Comparison of ENCODE assay signal across 1 cellular context in the genomic region with DNA sequence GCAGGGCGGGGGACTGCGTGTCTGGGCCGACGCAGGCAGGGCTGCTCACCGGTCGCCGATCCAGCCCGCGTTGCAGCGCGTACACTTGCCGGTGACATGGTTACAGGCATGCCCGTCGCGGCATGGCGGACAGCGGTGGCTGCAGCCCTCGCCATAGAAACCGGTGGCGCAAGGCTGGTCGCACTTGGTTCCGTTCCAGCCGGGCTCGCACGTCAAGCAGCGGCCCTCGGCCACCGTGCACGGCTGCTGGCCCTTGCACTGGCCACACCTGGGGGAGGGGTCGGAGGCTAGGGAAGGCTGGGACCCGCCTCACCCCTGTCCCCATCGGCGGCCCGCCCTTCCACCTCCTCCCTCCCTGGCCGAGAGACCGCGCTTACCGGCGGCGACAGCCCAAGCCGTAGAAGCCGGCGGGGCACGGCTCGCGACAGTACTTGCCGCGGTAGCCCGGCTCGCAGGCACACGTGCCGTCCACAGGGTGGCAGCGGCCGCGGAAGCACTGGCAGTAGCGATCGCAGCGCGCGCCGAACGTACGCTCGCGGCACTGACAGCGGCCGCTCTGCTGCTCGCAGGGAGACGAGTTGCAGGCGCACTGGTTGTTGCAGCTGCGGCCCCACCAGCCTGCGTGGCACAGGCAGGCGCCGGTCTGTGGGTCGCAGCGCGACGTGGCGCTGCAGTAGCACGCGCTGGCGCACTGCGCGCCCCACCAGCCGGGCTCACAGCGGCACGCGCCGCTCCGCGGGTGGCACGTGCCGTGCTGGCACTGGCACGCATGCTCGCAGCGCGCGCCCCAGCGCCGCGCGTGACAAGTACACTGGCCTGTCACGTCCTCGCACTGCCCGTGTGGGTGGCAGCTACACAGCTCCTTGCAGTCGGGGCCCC.
A peak's percentile ranks its signal among the peaks of the same experiment; 100 is the strongest.
TF ChIP-seq lines count a peak whose summit lies in the region.

No MANE protein-coding gene starts in this region.

TF ChIP-seq in HCT116, 20 proteins besides CTCF, POLR2A, EP300 and RAD21 (continued from another document):
- TF ChIP-seq, protein P1, sequence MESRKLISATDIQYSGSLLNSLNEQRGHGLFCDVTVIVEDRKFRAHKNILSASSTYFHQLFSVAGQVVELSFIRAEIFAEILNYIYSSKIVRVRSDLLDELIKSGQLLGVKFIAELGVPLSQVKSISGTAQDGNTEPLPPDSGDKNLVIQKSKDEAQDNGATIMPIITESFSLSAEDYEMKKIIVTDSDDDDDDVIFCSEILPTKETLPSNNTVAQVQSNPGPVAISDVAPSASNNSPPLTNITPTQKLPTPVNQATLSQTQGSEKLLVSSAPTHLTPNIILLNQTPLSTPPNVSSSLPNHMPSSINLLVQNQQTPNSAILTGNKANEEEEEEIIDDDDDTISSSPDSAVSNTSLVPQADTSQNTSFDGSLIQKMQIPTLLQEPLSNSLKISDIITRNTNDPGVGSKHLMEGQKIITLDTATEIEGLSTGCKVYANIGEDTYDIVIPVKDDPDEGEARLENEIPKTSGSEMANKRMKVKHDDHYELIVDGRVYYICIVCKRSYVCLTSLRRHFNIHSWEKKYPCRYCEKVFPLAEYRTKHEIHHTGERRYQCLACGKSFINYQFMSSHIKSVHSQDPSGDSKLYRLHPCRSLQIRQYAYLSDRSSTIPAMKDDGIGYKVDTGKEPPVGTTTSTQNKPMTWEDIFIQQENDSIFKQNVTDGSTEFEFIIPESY (IDR thresholded peaks at IDR 0.05; ENCODE audit: extremely low read depth, insufficient replicate concordance, low read length), result no peak
- TF ChIP-seq TCF7L2 (IDR thresholded peaks at IDR 0.05; ENCODE audit: borderline replicate concordance, extremely low read depth, insufficient read depth, insufficient read length), result peak; percentile 19
- no peak for TF ChIP-seq CBX3 (IDR thresholded peaks at IDR 0.05; ENCODE audit: low read depth)
- TF ChIP-seq EZH2 (IDR thresholded peaks at IDR 0.05), result no peak
- TF ChIP-seq EGR1 (IDR thresholded peaks at IDR 0.05; ENCODE audit: low read depth), result no peak
- no peak for TF ChIP-seq POLR2AphosphoS5 (IDR thresholded peaks at IDR 0.05; ENCODE audit: low read depth, low read length)
- TF ChIP-seq SIN3A (IDR thresholded peaks at IDR 0.05; ENCODE audit: low read depth), result peak; percentile 51
- TF ChIP-seq SP1 (IDR thresholded peaks at IDR 0.05; ENCODE audit: low read depth), result no peak
- TF ChIP-seq ZNF274 (IDR thresholded peaks at IDR 0.05; ENCODE audit: low read depth, low read length), result no peak
- TF ChIP-seq, protein P2, sequence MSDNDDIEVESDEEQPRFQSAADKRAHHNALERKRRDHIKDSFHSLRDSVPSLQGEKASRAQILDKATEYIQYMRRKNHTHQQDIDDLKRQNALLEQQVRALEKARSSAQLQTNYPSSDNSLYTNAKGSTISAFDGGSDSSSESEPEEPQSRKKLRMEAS (IDR thresholded peaks at IDR 0.05), result peak; percentile 92
- TF ChIP-seq FOSL1 (IDR thresholded peaks at IDR 0.05; ENCODE audit: low read depth), result no peak
- TF ChIP-seq, protein P3, sequence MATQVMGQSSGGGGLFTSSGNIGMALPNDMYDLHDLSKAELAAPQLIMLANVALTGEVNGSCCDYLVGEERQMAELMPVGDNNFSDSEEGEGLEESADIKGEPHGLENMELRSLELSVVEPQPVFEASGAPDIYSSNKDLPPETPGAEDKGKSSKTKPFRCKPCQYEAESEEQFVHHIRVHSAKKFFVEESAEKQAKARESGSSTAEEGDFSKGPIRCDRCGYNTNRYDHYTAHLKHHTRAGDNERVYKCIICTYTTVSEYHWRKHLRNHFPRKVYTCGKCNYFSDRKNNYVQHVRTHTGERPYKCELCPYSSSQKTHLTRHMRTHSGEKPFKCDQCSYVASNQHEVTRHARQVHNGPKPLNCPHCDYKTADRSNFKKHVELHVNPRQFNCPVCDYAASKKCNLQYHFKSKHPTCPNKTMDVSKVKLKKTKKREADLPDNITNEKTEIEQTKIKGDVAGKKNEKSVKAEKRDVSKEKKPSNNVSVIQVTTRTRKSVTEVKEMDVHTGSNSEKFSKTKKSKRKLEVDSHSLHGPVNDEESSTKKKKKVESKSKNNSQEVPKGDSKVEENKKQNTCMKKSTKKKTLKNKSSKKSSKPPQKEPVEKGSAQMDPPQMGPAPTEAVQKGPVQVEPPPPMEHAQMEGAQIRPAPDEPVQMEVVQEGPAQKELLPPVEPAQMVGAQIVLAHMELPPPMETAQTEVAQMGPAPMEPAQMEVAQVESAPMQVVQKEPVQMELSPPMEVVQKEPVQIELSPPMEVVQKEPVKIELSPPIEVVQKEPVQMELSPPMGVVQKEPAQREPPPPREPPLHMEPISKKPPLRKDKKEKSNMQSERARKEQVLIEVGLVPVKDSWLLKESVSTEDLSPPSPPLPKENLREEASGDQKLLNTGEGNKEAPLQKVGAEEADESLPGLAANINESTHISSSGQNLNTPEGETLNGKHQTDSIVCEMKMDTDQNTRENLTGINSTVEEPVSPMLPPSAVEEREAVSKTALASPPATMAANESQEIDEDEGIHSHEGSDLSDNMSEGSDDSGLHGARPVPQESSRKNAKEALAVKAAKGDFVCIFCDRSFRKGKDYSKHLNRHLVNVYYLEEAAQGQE (IDR thresholded peaks at IDR 0.05; ENCODE audit: low read depth), result no peak
- no peak for TF ChIP-seq CEBPB (IDR thresholded peaks at IDR 0.05; ENCODE audit: low read depth)
